Comparison of ENCODE assay signal across 1 cellular context in the genomic region with DNA sequence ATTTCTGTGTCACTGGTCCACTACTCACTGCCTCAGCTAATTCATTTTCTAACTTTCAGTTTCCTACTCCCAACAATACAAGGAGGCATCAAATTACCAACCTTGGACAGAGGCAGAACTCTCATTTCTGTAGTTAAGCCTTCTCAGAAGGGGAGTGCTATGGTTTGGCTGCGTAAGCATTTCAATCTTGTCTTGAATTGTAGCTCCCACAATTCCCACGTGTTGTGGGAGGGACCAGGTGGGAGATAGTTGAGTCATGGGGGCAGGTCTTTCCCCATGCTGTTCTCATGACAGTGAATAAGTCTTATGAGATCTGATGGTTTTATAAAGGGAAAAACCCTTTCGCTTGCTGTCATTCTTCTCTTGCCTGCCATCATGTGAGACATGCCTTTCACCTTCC.
TF ChIP-seq lines count a peak whose summit lies in the region.

No MANE protein-coding gene starts in this region.

TF ChIP-seq in GM12878, 131 proteins besides CTCF, POLR2A, EP300 and RAD21:
- TF ChIP-seq, protein P1, sequence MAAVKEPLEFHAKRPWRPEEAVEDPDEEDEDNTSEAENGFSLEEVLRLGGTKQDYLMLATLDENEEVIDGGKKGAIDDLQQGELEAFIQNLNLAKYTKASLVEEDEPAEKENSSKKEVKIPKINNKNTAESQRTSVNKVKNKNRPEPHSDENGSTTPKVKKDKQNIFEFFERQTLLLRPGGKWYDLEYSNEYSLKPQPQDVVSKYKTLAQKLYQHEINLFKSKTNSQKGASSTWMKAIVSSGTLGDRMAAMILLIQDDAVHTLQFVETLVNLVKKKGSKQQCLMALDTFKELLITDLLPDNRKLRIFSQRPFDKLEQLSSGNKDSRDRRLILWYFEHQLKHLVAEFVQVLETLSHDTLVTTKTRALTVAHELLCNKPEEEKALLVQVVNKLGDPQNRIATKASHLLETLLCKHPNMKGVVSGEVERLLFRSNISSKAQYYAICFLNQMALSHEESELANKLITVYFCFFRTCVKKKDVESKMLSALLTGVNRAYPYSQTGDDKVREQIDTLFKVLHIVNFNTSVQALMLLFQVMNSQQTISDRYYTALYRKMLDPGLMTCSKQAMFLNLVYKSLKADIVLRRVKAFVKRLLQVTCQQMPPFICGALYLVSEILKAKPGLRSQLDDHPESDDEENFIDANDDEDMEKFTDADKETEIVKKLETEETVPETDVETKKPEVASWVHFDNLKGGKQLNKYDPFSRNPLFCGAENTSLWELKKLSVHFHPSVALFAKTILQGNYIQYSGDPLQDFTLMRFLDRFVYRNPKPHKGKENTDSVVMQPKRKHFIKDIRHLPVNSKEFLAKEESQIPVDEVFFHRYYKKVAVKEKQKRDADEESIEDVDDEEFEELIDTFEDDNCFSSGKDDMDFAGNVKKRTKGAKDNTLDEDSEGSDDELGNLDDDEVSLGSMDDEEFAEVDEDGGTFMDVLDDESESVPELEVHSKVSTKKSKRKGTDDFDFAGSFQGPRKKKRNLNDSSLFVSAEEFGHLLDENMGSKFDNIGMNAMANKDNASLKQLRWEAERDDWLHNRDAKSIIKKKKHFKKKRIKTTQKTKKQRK (IDR thresholded peaks at IDR 0.05; ENCODE audit: low read depth, low read length), result no peak
- TF ChIP-seq MTA3 (IDR thresholded peaks at IDR 0.05; ENCODE audit: borderline replicate concordance, low read length) (no peak), CREM (IDR thresholded peaks at IDR 0.05; ENCODE audit: low read depth) (peak; percentile 75), MYB (IDR thresholded peaks at IDR 0.05; ENCODE audit: borderline replicate concordance, low read depth, low read length) (no peak), BCL11A (IDR thresholded peaks at IDR 0.05; ENCODE audit: low read depth, low read length) (peak; percentile 37; the same call in 1 of the 2 replicates), CHD1 (IDR thresholded peaks at IDR 0.05; ENCODE audit: low read depth, low read length) (no peak), EED (IDR thresholded peaks at IDR 0.05; ENCODE audit: low read depth) (peak; percentile 68), MTA2 (IDR thresholded peaks at IDR 0.05; ENCODE audit: low read depth) (peak; percentile 56; the same call in 1 of the 2 replicates), BACH1 (IDR thresholded peaks at IDR 0.05; ENCODE audit: borderline replicate concordance) (peak; percentile 58; the same call in 1 of the 2 replicates), ASH2L (IDR thresholded peaks at IDR 0.05; ENCODE audit: borderline replicate concordance, low read depth) (no peak), PAX5 (IDR thresholded peaks at IDR 0.05; ENCODE audit: borderline replicate concordance, low read depth, low read length) (peak; percentile 45; the same call in 1 of the 2 replicates), RAD51 (IDR thresholded peaks at IDR 0.05) (peak; percentile 76), JUND (IDR thresholded peaks at IDR 0.05; ENCODE audit: low read depth, low read length) (peak; percentile 55; the same call in 1 of the 2 replicates), EGR1 (IDR thresholded peaks at IDR 0.05; ENCODE audit: borderline replicate concordance in 1 of 2, low read depth in 2 of 2, low read length in 2 of 2) (no peak), ZBED1 (IDR thresholded peaks at IDR 0.05; ENCODE audit: borderline replicate concordance) (peak; percentile 55; the same call in 1 of the 2 replicates), RUNX3 (IDR thresholded peaks at IDR 0.05; ENCODE audit: low read length) (peak; percentile 77), ATF7 (IDR thresholded peaks at IDR 0.05; ENCODE audit: low read depth) (peak; percentile 68), NBN (IDR thresholded peaks at IDR 0.05) (peak; percentile 81), JUNB (IDR thresholded peaks at IDR 0.05) (peak; percentile 89), SIX5 (IDR thresholded peaks at IDR 0.05; ENCODE audit: low read depth, low read length, severe bottlenecking) (peak; percentile 39), IRF4 (IDR thresholded peaks at IDR 0.05; ENCODE audit: low read depth, low read length) (peak; percentile 93), POLR2AphosphoS5 (IDR thresholded peaks at IDR 0.05; ENCODE audit: low read length) (0 out of 2 replicates have a peak, but pooled peaks have one; percentile 36), HDAC2 (IDR thresholded peaks at IDR 0.05) (no peak), MXI1 (IDR thresholded peaks at IDR 0.05; ENCODE audit: low read depth, low read length) (0 out of 2 replicates have a peak, but pooled peaks have one; percentile 49), BHLHE40 (IDR thresholded peaks at IDR 0.05; ENCODE audit: borderline replicate concordance in 1 of 2, low read depth in 2 of 2, low read length in 1 of 2) (peak in 1 of 2 experiments; percentile 51; a peak in 1 of 4 replicates), MEF2B (IDR thresholded peaks at IDR 0.05; ENCODE audit: partially characterized antibody, poor library complexity, severe bottlenecking) (peak; percentile 16), NFIC (IDR thresholded peaks at IDR 0.05; ENCODE audit: low read depth, low read length) (peak; percentile 65; the same call in 1 of the 2 replicates), IKZF1 (conservative IDR thresholded peaks at IDR 0.05) (peak; percentile 55), POU2F2 (IDR thresholded peaks at IDR 0.05; ENCODE audit: borderline replicate concordance, low read depth, low read length) (0 out of 3 replicates have a peak, but pooled peaks have one; percentile 13), YY1 (IDR thresholded peaks at IDR 0.05; ENCODE audit: low read depth, low read length) (0 out of 2 replicates have a peak, but pooled peaks have one; percentile 14), SP1 (IDR thresholded peaks at IDR 0.05; ENCODE audit: low read depth, low read length) (peak; percentile 44), IKZF2 (IDR thresholded peaks at IDR 0.05) (peak; percentile 76 to 82; a peak in 3 of 4 replicates), CREB1 (IDR thresholded peaks at IDR 0.05; ENCODE audit: low read depth) (peak; percentile 57; the same call in 1 of the 2 replicates)
- TF ChIP-seq, protein P2, sequence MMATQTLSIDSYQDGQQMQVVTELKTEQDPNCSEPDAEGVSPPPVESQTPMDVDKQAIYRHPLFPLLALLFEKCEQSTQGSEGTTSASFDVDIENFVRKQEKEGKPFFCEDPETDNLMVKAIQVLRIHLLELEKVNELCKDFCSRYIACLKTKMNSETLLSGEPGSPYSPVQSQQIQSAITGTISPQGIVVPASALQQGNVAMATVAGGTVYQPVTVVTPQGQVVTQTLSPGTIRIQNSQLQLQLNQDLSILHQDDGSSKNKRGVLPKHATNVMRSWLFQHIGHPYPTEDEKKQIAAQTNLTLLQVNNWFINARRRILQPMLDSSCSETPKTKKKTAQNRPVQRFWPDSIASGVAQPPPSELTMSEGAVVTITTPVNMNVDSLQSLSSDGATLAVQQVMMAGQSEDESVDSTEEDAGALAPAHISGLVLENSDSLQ (IDR thresholded peaks at IDR 0.05), result peak; percentile 87
- TF ChIP-seq, protein P3, sequence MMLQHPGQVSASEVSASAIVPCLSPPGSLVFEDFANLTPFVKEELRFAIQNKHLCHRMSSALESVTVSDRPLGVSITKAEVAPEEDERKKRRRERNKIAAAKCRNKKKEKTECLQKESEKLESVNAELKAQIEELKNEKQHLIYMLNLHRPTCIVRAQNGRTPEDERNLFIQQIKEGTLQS (IDR thresholded peaks at IDR 0.05; ENCODE audit: borderline replicate concordance, extremely low read depth, low read depth, low read length), result no peak
- TF ChIP-seq, protein P4, sequence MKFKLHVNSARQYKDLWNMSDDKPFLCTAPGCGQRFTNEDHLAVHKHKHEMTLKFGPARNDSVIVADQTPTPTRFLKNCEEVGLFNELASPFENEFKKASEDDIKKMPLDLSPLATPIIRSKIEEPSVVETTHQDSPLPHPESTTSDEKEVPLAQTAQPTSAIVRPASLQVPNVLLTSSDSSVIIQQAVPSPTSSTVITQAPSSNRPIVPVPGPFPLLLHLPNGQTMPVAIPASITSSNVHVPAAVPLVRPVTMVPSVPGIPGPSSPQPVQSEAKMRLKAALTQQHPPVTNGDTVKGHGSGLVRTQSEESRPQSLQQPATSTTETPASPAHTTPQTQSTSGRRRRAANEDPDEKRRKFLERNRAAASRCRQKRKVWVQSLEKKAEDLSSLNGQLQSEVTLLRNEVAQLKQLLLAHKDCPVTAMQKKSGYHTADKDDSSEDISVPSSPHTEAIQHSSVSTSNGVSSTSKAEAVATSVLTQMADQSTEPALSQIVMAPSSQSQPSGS (IDR thresholded peaks at IDR 0.05; ENCODE audit: low read length), result 0 out of 2 replicates have a peak, but pooled peaks have one; percentile 27
- TF ChIP-seq, protein P5, sequence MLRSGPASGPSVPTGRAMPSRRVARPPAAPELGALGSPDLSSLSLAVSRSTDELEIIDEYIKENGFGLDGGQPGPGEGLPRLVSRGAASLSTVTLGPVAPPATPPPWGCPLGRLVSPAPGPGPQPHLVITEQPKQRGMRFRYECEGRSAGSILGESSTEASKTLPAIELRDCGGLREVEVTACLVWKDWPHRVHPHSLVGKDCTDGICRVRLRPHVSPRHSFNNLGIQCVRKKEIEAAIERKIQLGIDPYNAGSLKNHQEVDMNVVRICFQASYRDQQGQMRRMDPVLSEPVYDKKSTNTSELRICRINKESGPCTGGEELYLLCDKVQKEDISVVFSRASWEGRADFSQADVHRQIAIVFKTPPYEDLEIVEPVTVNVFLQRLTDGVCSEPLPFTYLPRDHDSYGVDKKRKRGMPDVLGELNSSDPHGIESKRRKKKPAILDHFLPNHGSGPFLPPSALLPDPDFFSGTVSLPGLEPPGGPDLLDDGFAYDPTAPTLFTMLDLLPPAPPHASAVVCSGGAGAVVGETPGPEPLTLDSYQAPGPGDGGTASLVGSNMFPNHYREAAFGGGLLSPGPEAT (IDR thresholded peaks at IDR 0.05; ENCODE audit: low read depth), result peak; percentile 77
- TF ChIP-seq, protein P6, sequence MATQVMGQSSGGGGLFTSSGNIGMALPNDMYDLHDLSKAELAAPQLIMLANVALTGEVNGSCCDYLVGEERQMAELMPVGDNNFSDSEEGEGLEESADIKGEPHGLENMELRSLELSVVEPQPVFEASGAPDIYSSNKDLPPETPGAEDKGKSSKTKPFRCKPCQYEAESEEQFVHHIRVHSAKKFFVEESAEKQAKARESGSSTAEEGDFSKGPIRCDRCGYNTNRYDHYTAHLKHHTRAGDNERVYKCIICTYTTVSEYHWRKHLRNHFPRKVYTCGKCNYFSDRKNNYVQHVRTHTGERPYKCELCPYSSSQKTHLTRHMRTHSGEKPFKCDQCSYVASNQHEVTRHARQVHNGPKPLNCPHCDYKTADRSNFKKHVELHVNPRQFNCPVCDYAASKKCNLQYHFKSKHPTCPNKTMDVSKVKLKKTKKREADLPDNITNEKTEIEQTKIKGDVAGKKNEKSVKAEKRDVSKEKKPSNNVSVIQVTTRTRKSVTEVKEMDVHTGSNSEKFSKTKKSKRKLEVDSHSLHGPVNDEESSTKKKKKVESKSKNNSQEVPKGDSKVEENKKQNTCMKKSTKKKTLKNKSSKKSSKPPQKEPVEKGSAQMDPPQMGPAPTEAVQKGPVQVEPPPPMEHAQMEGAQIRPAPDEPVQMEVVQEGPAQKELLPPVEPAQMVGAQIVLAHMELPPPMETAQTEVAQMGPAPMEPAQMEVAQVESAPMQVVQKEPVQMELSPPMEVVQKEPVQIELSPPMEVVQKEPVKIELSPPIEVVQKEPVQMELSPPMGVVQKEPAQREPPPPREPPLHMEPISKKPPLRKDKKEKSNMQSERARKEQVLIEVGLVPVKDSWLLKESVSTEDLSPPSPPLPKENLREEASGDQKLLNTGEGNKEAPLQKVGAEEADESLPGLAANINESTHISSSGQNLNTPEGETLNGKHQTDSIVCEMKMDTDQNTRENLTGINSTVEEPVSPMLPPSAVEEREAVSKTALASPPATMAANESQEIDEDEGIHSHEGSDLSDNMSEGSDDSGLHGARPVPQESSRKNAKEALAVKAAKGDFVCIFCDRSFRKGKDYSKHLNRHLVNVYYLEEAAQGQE (IDR thresholded peaks at IDR 0.05; ENCODE audit: low read depth, low read length), result peak; percentile 87
- TF ChIP-seq, protein P7, sequence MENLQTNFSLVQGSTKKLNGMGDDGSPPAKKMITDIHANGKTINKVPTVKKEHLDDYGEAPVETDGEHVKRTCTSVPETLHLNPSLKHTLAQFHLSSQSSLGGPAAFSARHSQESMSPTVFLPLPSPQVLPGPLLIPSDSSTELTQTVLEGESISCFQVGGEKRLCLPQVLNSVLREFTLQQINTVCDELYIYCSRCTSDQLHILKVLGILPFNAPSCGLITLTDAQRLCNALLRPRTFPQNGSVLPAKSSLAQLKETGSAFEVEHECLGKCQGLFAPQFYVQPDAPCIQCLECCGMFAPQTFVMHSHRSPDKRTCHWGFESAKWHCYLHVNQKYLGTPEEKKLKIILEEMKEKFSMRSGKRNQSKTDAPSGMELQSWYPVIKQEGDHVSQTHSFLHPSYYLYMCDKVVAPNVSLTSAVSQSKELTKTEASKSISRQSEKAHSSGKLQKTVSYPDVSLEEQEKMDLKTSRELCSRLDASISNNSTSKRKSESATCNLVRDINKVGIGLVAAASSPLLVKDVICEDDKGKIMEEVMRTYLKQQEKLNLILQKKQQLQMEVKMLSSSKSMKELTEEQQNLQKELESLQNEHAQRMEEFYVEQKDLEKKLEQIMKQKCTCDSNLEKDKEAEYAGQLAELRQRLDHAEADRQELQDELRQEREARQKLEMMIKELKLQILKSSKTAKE (IDR thresholded peaks at IDR 0.05; ENCODE audit: low read depth, poor library complexity, severe bottlenecking), result peak; percentile 68
- TF ChIP-seq, protein P8, sequence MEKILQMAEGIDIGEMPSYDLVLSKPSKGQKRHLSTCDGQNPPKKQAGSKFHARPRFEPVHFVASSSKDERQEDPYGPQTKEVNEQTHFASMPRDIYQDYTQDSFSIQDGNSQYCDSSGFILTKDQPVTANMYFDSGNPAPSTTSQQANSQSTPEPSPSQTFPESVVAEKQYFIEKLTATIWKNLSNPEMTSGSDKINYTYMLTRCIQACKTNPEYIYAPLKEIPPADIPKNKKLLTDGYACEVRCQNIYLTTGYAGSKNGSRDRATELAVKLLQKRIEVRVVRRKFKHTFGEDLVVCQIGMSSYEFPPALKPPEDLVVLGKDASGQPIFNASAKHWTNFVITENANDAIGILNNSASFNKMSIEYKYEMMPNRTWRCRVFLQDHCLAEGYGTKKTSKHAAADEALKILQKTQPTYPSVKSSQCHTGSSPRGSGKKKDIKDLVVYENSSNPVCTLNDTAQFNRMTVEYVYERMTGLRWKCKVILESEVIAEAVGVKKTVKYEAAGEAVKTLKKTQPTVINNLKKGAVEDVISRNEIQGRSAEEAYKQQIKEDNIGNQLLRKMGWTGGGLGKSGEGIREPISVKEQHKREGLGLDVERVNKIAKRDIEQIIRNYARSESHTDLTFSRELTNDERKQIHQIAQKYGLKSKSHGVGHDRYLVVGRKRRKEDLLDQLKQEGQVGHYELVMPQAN (conservative IDR thresholded peaks at IDR 0.05), result no peak
